In genomic region chrX:56726609-56727008, GRCh38 we compare ENCODE assay signal across 8 cellular contexts. TPM values are rescaled to one million over a fixed set of nuclear protein-coding genes. Genes with fewer than 3 reads are reported as not detected.
DNase-seq lines count a peak whose midpoint lies in the region; ATAC-seq, FAIRE-seq and TF ChIP-seq lines count a peak whose summit lies in the region.

No MANE protein-coding gene starts in this region.

- in situ Hi-C loops in ACHN (cut with HindIII; ENCODE audit: low pct_ligation_motif_present, low pct_unique_long_range_greater_than_20kb, low sequenced_read_pairs): no loop called here

- H4K20me1 ChIP-seq in OCI-LY1 (ENCODE audit: insufficient read depth, low read length): no peaks in the 10 kb centered on the region

- H3K4me1 ChIP-seq in OCI-LY1 (ENCODE audit: insufficient read depth, low read length, severe bottlenecking): peaks cover 18% of the 10 kb centered on the region
- no peaks in the 10 kb centered on the region for H3K4me1 ChIP-seq in ovary (ENCODE audit: insufficient read depth)

- H2AFZ ChIP-seq in OCI-LY1 (ENCODE audit: low read length): no peak overlapping the region

- peaks cover 11% of the 10 kb centered on the region for H3K79me2 ChIP-seq in OCI-LY1 (ENCODE audit: insufficient read depth, low read length)

- H3K27ac ChIP-seq in OCI-LY1 (ENCODE audit: low read depth, low read length, poor library complexity, severe bottlenecking) (no peak overlapping the region), ovary (no peak overlapping the region)

- no peaks in the 10 kb centered on the region for H3K9me3 ChIP-seq in OCI-LY1 (ENCODE audit: low read length)
- H3K9me3 ChIP-seq in ovary: no peaks in the 10 kb centered on the region

- intact Hi-C loops in ovary (cut with DNase I): no loop called here

- peak; percentile 94 for FAIRE-seq in colon (lab: Jason Lieb, UNC)

- no peak overlapping the region for H3K9ac ChIP-seq in OCI-LY1 (ENCODE audit: low read length)

- H3K4me3 ChIP-seq in OCI-LY1 (ENCODE audit: low read depth, low read length, poor library complexity, severe bottlenecking) (no peak overlapping the region), ovary (no peak overlapping the region)

- no peaks in the 10 kb centered on the region for H3K36me3 ChIP-seq in OCI-LY1 (ENCODE audit: insufficient read depth, low read length)
- no peaks in the 10 kb centered on the region for H3K36me3 ChIP-seq in ovary

- 0 to 2% (median 0%) methylated on average over 1 of the region's 1 CpG for WGBS in ovary, 3 donors

- DNase-seq in ACHN (peak; percentile 38), EH (ENCODE audit: low read depth) (peak; percentile 54), mucosa of gallbladder (ENCODE audit: low spot score) (peak; percentile 20), ovary (no peak)

- no peak for TF ChIP-seq EP300 in ovary (IDR thresholded peaks at IDR 0.05)

- no peaks in the 10 kb centered on the region for H3F3A ChIP-seq in OCI-LY1 (ENCODE audit: insufficient read depth, low read length)

- no peaks in the 10 kb centered on the region for H3K9me2 ChIP-seq in OCI-LY1 (ENCODE audit: low read depth, low read length)

- TF ChIP-seq POLR2A in ovary (IDR thresholded peaks at IDR 0.05): no peak

- H3K4me2 ChIP-seq in OCI-LY1 (ENCODE audit: low read length): no peak overlapping the region

- ATAC-seq in HG03571 (IDR thresholded peaks at IDR 0.05; ENCODE audit: unreplicated experiment) (peak; percentile 43), HG02852 (IDR thresholded peaks at IDR 0.05; ENCODE audit: unreplicated experiment) (no peak)

- no peaks in the 10 kb centered on the region for H3K27me3 ChIP-seq in OCI-LY1 (ENCODE audit: insufficient read depth, low read length)
- H3K27me3 ChIP-seq in ovary: no peaks in the 10 kb centered on the region

- TF ChIP-seq CTCF in OCI-LY1 (IDR thresholded peaks at IDR 0.05; ENCODE audit: low read length) (peak; percentile 54), ovary (IDR thresholded peaks at IDR 0.05) (no peak)

RNA-seq across cellular contexts. Expression of gene NBDY, which starts 2.4 kb away (rescaled TPM):
- 61.4 TPM for total RNA-seq in mucosa of gallbladder
- total RNA-seq in ovary: 10 to 100 TPM; 11.9 to 45.7 (median 35.1) TPM
- 10 to 100 TPM; 27.8 to 60.9 TPM for polyA plus RNA-seq in ovary

Comparison
In these comparisons a context has a peak if more than half of its experiments do, and no peak if none do; other contexts are left out.
1. DNase-seq: peak in ACHN (single experiment), EH (single experiment) and mucosa of gallbladder (single experiment); none in ovary (0 of 5).